ENCODE assay signal across 12 cellular contexts in genomic region chr7:144217200-144217599, GRCh38. TPM values are rescaled to one million over a fixed set of nuclear protein-coding genes. Genes with fewer than 3 reads are reported as not detected.
"Had no signal": no experiment of that assay in that cellular context is flagged by ENCODE, and none has a peak within 500 bp of the region (broad histone marks: within the 10 kb centered on the region; RNA-seq: fewer than 3 reads in every experiment).

No MANE protein-coding gene starts in this region.

RNA-seq across cellular contexts. Expression of gene ARHGEF35, which starts 21.6 kb away (rescaled TPM):
- polyA plus RNA-seq: neural cell had no signal

RNA-seq across cellular contexts. Expression of gene OR2A42, which starts 22.2 kb away (rescaled TPM):
- total RNA-seq: natural killer cell, occipital lobe, progenitor cell of endocrine pancreas, psoas muscle, right cardiac atrium, right lobe of liver, temporal lobe, tibial nerve had no signal
- polyA plus RNA-seq: naive thymus-derived CD4-positive, alpha-beta T cell; neural cell; smooth muscle cell; stomach had no signal

RNA-seq across cellular contexts. Expression of gene CTAGE4, which starts 33.9 kb away (rescaled TPM):
- polyA plus RNA-seq: neural cell had no signal

RNA-seq across cellular contexts. Expression of gene OR2A7, which starts 47.4 kb away (rescaled TPM):
- total RNA-seq: occipital lobe had no signal
- polyA plus RNA-seq: neural cell had no signal

RNA-seq across cellular contexts. Expression of gene CTAGE8, which starts 51.9 kb away (rescaled TPM):
- total RNA-seq: occipital lobe had no signal
- polyA plus RNA-seq: neural cell had no signal
